ENCODE assay signal across 9 cellular contexts in genomic region chr17:31518478-31518877, GRCh38.
"Had no signal": no experiment of that assay in that cellular context is flagged by ENCODE, and none has a peak within 500 bp of the region (broad histone marks: within the 10 kb centered on the region; RNA-seq: fewer than 3 reads in every experiment).

No MANE protein-coding gene starts in this region.

- ATAC-seq: GM23338 had no signal

- H3K4me3 ChIP-seq: GM23338 had no signal

- H3K27ac Mint-ChIP-seq: HFFc6 had no signal

- DNase-seq: H9, HCEC 1CT, HFFc6, IMR-90, KBM-7 had no signal

- FAIRE-seq: H1, H54 had no signal

- H3K27ac ChIP-seq: HL-60 had no signal

- H3K4me3 Mint-ChIP-seq: GM23338, H9, HFFc6 had no signal

- H3K9me3 Mint-ChIP-seq: GM23338, H9, HFFc6 had no signal

- H3K4me1 Mint-ChIP-seq: GM23338 had no signal
